ENCODE assay signal across 14 cellular contexts in the genomic region with DNA sequence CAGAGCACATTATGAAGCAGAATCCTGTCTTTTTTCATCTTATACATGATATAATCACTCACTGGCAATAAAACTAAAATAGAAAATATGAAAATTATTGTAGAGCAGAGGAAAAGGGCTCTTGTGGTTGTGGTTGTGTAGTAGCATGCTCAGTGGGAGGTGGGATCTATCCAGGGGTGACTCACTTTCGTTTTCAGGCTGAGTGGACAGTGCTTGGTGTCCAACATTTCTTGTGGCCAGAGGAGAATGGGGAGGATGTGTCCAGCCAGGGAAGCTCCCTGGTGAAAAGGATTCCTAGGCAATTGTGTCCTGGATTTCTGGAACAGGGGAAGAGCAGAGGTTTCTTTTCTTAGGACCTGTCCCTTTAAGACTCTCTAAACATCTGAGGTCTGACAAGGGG. TPM values are rescaled to one million over a fixed set of nuclear protein-coding genes. Genes with fewer than 3 reads are reported as not detected.
DNase-seq lines count a peak whose midpoint lies in the region; ATAC-seq and TF ChIP-seq lines count a peak whose summit lies in the region.
"Had no signal": no experiment of that assay in that cellular context is flagged by ENCODE, and none has a peak within 500 bp of the region (broad histone marks: within the 10 kb centered on the region; RNA-seq: fewer than 3 reads in every experiment).

No MANE protein-coding gene starts in this region.

- no peaks in the 10 kb centered on the region for H3F3A ChIP-seq in MM.1S (ENCODE audit: insufficient read depth, low read length)

- WGBS in mesendoderm (ENCODE audit: extremely low coverage, insufficient coverage, low lambda C conversion rate), result no CpG with 5 or more reads among the region's 1 CpG

- no peak overlapping the region for H2BK5ac ChIP-seq in mesendoderm (ENCODE audit: low read length)

- H4K5ac ChIP-seq in mesendoderm (ENCODE audit: low read length), result no peak overlapping the region

- no peaks in the 10 kb centered on the region for H4K20me1 ChIP-seq in Karpas-422 (ENCODE audit: insufficient read depth, low read depth, low read length)
- no peaks in the 10 kb centered on the region for H4K20me1 ChIP-seq in MM.1S (ENCODE audit: insufficient read depth, low read length)

- no peak overlapping the region for H3K27ac ChIP-seq in Karpas-422 (ENCODE audit: low read length)
- no peak overlapping the region for H3K27ac ChIP-seq in MM.1S (ENCODE audit: low read length)
- no peak overlapping the region for H3K27ac ChIP-seq in mesendoderm (ENCODE audit: low read depth, low read length)

- no peak overlapping the region for H3K56ac ChIP-seq in mesendoderm (ENCODE audit: low read length)

- H3K9ac ChIP-seq in Karpas-422 (ENCODE audit: low read length) (peak overlapping the region; percentile 36), MM.1S (ENCODE audit: low read length) (no peak overlapping the region), mesendoderm (ENCODE audit: low read length) (no peak overlapping the region)

- H2AFZ ChIP-seq in Karpas-422 (ENCODE audit: low read length), result peak overlapping the region; percentile 90
- no peak overlapping the region for H2AFZ ChIP-seq in MM.1S (ENCODE audit: low read length)

- H3K9me2 ChIP-seq in Karpas-422 (replicated peaks; ENCODE audit: insufficient read depth, low read length), result no peaks in the 10 kb centered on the region
- no peaks in the 10 kb centered on the region for H3K9me2 ChIP-seq in MM.1S (replicated peaks; ENCODE audit: insufficient read depth, low read length)

- H2BK15ac ChIP-seq in mesendoderm (replicated peaks; ENCODE audit: low read depth), result no peak overlapping the region

- no peaks in the 10 kb centered on the region for H3K27me3 ChIP-seq in Karpas-422 (ENCODE audit: low read length)
- no peaks in the 10 kb centered on the region for H3K27me3 ChIP-seq in MM.1S (replicated peaks; ENCODE audit: insufficient read depth, low read length)
- H3K27me3 ChIP-seq in mesendoderm (ENCODE audit: insufficient read depth, low read length, poor library complexity), result no peaks in the 10 kb centered on the region

- no peak overlapping the region for H4K8ac ChIP-seq in mesendoderm (ENCODE audit: low read depth, low read length)

- ATAC-seq in GM19035 (IDR thresholded peaks at IDR 0.05; ENCODE audit: unreplicated experiment), result peak; percentile 34
- no peak for ATAC-seq in HG03196 (IDR thresholded peaks at IDR 0.05; ENCODE audit: unreplicated experiment)

- peak; percentile 49 for DNase-seq in AG08395 (ENCODE audit: low spot score)
- DNase-seq in Karpas-422, result no peak
- peak; percentile 3 for DNase-seq in fibroblast of gingiva (ENCODE audit: low read depth)
- DNase-seq in MM.1S, result no peak
- DNase-seq in NCI-H2171 treated with DMSO at 0.1 percent for 48 hours (lab: John Stamatoyannopoulos, UW), result no peak
- no peak for DNase-seq in mesendoderm
- DNase-seq: DND-41; NCI-H510A treated with DMSO at 0.1 percent for 48 hours; stimulated activated naive CD4-positive, alpha-beta T cell; T-helper 9 cell had no signal

- no peak overlapping the region for H3K23ac ChIP-seq in mesendoderm (ENCODE audit: low read length)

- H2AK5ac ChIP-seq in mesendoderm (ENCODE audit: low read length), result no peak overlapping the region

- H3K79me2 ChIP-seq in Karpas-422 (ENCODE audit: low read length) (no peaks in the 10 kb centered on the region), MM.1S (ENCODE audit: low read length) (no peaks in the 10 kb centered on the region), mesendoderm (ENCODE audit: control insufficient read depth, insufficient read depth, low read length) (no peaks in the 10 kb centered on the region)

- peaks cover 40% of the 10 kb centered on the region for H3K4me1 ChIP-seq in Karpas-422 (ENCODE audit: low read length)
- peaks cover 8% of the 10 kb centered on the region; the same call in 1 of the 2 replicates for H3K4me1 ChIP-seq in MM.1S (ENCODE audit: low read length)
- no peaks in the 10 kb centered on the region for H3K4me1 ChIP-seq in mesendoderm (ENCODE audit: control insufficient read depth, low read depth, low read length)

- H3K4me2 ChIP-seq in Karpas-422 (ENCODE audit: low read depth, low read length, poor library complexity, severe bottlenecking) (peak overlapping the region; percentile 45), MM.1S (ENCODE audit: low read depth, low read length) (no peak overlapping the region), mesendoderm (ENCODE audit: low read length) (no peak overlapping the region)

- H2BK120ac ChIP-seq in mesendoderm (ENCODE audit: low read depth, low read length), result no peak overlapping the region

- no peak overlapping the region for H3K4ac ChIP-seq in mesendoderm (ENCODE audit: low read depth, low read length)

- H3K36me3 ChIP-seq in Karpas-422 (ENCODE audit: insufficient read depth, low read length) (no peaks in the 10 kb centered on the region), MM.1S (replicated peaks; ENCODE audit: insufficient read depth, low read length) (no peaks in the 10 kb centered on the region), mesendoderm (ENCODE audit: control insufficient read depth, insufficient read depth, low read length) (no peaks in the 10 kb centered on the region)

- TF ChIP-seq CTCF in MM.1S (IDR thresholded peaks at IDR 0.05; ENCODE audit: low read length), result no peak

- no peak overlapping the region for H3K18ac ChIP-seq in mesendoderm (ENCODE audit: low read length)

- H3K4me3 ChIP-seq in Karpas-422 (ENCODE audit: low read length) (no peak overlapping the region; the same call in 1 of the 2 replicates), MM.1S (ENCODE audit: low read length) (no peak overlapping the region), mesendoderm (ENCODE audit: low read length) (no peak overlapping the region)

- H3K9me3 ChIP-seq in Karpas-422 (ENCODE audit: low read length) (no peaks in the 10 kb centered on the region), MM.1S (replicated peaks; ENCODE audit: insufficient read depth, low read length) (no peaks in the 10 kb centered on the region)

- H3K79me1 ChIP-seq in mesendoderm (ENCODE audit: low read length), result no peaks in the 10 kb centered on the region

RNA-seq across cellular contexts. Expression of a gene that starts 31.9 kb away (rescaled TPM):
- total RNA-seq in Karpas-422 (2014; rRNA removed; shearing (Covaris generic); ENCODE audit: low replicate concordance), result not detected in 2 replicates
- polyA plus RNA-seq in mesendoderm (2013, experiment 1 of 2), result not detected
- polyA plus RNA-seq in mesendoderm (2013, experiment 2 of 2), result not detected
- total RNA-seq: frontal cortex had no signal
- polyA plus RNA-seq: BJ had no signal

RNA-seq across cellular contexts. Expression of a gene that starts 57.0 kb away (rescaled TPM):
- total RNA-seq in Karpas-422 (2014; rRNA removed; shearing (Covaris generic); ENCODE audit: low replicate concordance), result not detected in 2 replicates
- polyA plus RNA-seq in mesendoderm (2013, experiment 1 of 2), result 0.03 TPM
- polyA plus RNA-seq in mesendoderm (2013, experiment 2 of 2), result not detected
- total RNA-seq: frontal cortex had no signal
- polyA plus RNA-seq: BJ had no signal

Comparison
In these comparisons a context has a peak if more than half of its experiments do, and no peak if none do; other contexts are left out.
1. DNase-seq: peak in AG08395 (single experiment) and fibroblast of gingiva (single experiment); none in Karpas-422 (single experiment), MM.1S (single experiment), NCI-H2171 treated with DMSO at 0.1 percent for 48 hours (single experiment) and mesendoderm (single experiment).